Comparison of ENCODE assay signal across 11 cellular contexts in the genomic region with DNA sequence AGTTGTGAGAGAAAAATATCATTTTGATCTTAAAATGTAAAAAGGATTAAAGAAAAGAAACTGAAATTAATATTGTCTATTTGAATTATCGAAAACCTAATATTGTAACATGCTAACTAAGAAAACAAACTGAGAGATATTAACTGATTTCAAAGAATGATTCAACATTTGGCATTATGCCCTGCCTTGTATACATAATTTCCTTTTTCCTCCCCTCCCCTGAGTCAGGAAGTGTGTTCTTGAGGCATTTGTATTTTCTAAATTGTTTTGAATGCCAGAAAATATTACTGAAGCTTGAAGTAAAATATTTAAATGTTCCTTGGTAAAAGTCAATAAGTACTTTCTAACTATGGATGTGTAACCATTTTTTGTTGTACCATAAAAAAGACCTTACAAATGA. TPM values are rescaled to one million over a fixed set of nuclear protein-coding genes. Genes with fewer than 3 reads are reported as not detected.
DNase-seq lines count a peak whose midpoint lies in the region; ATAC-seq, FAIRE-seq and TF ChIP-seq lines count a peak whose summit lies in the region.
"Had no signal": no experiment of that assay in that cellular context is flagged by ENCODE, and none has a peak within 500 bp of the region (broad histone marks: within the 10 kb centered on the region; RNA-seq: fewer than 3 reads in every experiment).

No MANE protein-coding gene starts in this region.

- peaks cover 0 to 4% of the 10 kb centered on the region in 2 donors for H3K27me3 ChIP-seq in right lobe of liver
- no peaks in the 10 kb centered on the region for H3K27me3 ChIP-seq in HepG2 (ENCODE audit: control insufficient read depth in 1 of 2, insufficient read depth in 2 of 2, low read length in 2 of 2)
- H3K27me3 ChIP-seq: Peyer's patch had no signal

- no peak for DNase-seq in right lobe of liver
- no peak for DNase-seq in HepG2 (ENCODE audit: low spot score)
- DNase-seq in SK-MEL-5 (ENCODE audit: low read depth, low spot score), result peak; percentile 13
- peak; percentile 69 for DNase-seq in fibroblast of villous mesenchyme (ENCODE audit: low read depth)
- no peak for DNase-seq in NAMALWA (ENCODE audit: low spot score)
- no peak for DNase-seq in GM10248 (ENCODE audit: extremely low spot score)
- DNase-seq in frontal cortex (ENCODE audit: low spot score in 2 of 2), result no peak
- DNase-seq: activated CD8-positive, alpha-beta memory T cell treated with anti-CD3 and anti-CD28 coated beads, Interleukin-2, amount 50 U/mL, for 48 hours; Peyer's patch had no signal

- TF ChIP-seq RAD21 in HepG2 (CRISPR knock-in tag; IDR thresholded peaks at IDR 0.05), result no peak

- no peak overlapping the region for H3K4me2 ChIP-seq in HepG2 (ENCODE audit: low read depth, low read length)

- no peak overlapping the region for H3K9ac ChIP-seq in HepG2 (ENCODE audit: insufficient read depth, low read depth, low read length)

- H4K20me1 ChIP-seq in HepG2 (ENCODE audit: insufficient read depth, low read length), result peaks cover 35% of the 10 kb centered on the region; the same call in 1 of the 2 replicates

- BruUV-seq in HepG2 (replicated peaks; lab: Mats Ljungman, UMichigan), result no TSS peak

- TF ChIP-seq EP300 in HepG2 (IDR thresholded peaks at IDR 0.05; ENCODE audit: low read depth in 2 of 2, low read length in 2 of 2) (no peak), HepG2 (CRISPR knock-in tag; IDR thresholded peaks at IDR 0.05; ENCODE audit: borderline replicate concordance) (no peak)

- 21% methylated on average over 1 of the region's 1 CpG for WGBS in right lobe of liver (ENCODE audit: insufficient coverage, low coverage, low lambda C conversion rate, missing lambda C conversion rate)
- whole genome bisulfite sequencing in HepG2 (ENCODE audit: low lambda C conversion rate), result 97% methylated on average over 1 of the region's 1 CpG

- H3K4me1 ChIP-seq in right lobe of liver (peaks cover 0 to 9% (median 3%) of the 10 kb centered on the region in 4 donors), HepG2 (ENCODE audit: insufficient read depth, low read length) (peaks cover 96% of the 10 kb centered on the region)
- H3K4me1 ChIP-seq: Peyer's patch had no signal

- TF ChIP-seq CTCF in right lobe of liver (IDR thresholded peaks at IDR 0.05) (no peak), HepG2 (CRISPR knock-in tag; IDR thresholded peaks at IDR 0.05) (no peak), fibroblast of villous mesenchyme (IDR thresholded peaks at IDR 0.05; ENCODE audit: insufficient read depth, low read depth, low read length) (no peak), GM10248 (IDR thresholded peaks at IDR 0.05; ENCODE audit: control extremely low read depth, extremely low read depth, low read depth, missing control alignments) (no peak)

- ATAC-seq in right lobe of liver, result peak in 2 of 4 donors; percentile 12 to 43
- no peak for ATAC-seq in HepG2
- ATAC-seq in GM19467 (IDR thresholded peaks at IDR 0.05; ENCODE audit: unreplicated experiment), result no peak
- ATAC-seq: esophagus mucosa had no signal

- POLR2A ChIA-PET in HepG2 (lab: Yijun Ruan, JAX), result no interaction called here
- POLR2A ChIA-PET in GM10248 (lab: Yijun Ruan, JAX), result no interaction called here

- H3K4me3 ChIP-seq in right lobe of liver (peak overlapping the region; percentile 16 to 42 (median 35)), HepG2 (replicated peaks in 1 of 3; ENCODE audit: insufficient read depth in 1 of 3, low read depth in 2 of 3, low read length in 3 of 3) (no peak overlapping the region), fibroblast of villous mesenchyme (ENCODE audit: low read depth, low read length) (no peak overlapping the region)

- intact Hi-C loops in right lobe of liver (cut with DNase I), result no loop called here
- intact Hi-C loops in HepG2 (cut with micrococcal nuclease; ENCODE audit: unreplicated experiment), result no loop called here

- H3K79me2 ChIP-seq in HepG2 (ENCODE audit: insufficient read depth, low read length), result peaks cover 86% of the 10 kb centered on the region

- CTCF ChIA-PET in HepG2 (lab: Yijun Ruan, JAX; ENCODE audit: low intra/inter-chr PET ratio, low total read pairs) (no interaction called here), GM10248 (lab: Yijun Ruan, JAX) (interaction anchor here (1.6 kb wide), 1 partner anchor 11 kb away, joined by 4 read pairs; no protein-coding TSS in a partner anchor)

- H3K36me3 ChIP-seq in right lobe of liver (no peaks in the 10 kb centered on the region), HepG2 (replicated peaks in 1 of 2; ENCODE audit: control insufficient read depth in 1 of 2, insufficient read depth in 2 of 2, low read length in 2 of 2) (0 out of 5 replicates have a peak, but pooled peaks cover 0 to 10% of the 10 kb centered on the region in 2 experiments)
- H3K36me3 ChIP-seq: Peyer's patch had no signal

- in situ Hi-C loops in HepG2 (cut with HindIII; ENCODE audit: extremely low pct_ligation_motif_present, low pct_unique_long_range_greater_than_20kb) (no loop called here), SK-MEL-5 (cut with HindIII; ENCODE audit: low pct_unique_long_range_greater_than_20kb, low sequenced_read_pairs) (no loop called here)

- H3K9me3 ChIP-seq in right lobe of liver (no peaks in the 10 kb centered on the region), HepG2 (ENCODE audit: low read length) (no peaks in the 10 kb centered on the region)
- H3K9me3 ChIP-seq: Peyer's patch had no signal

- no peak overlapping the region for H2AFZ ChIP-seq in HepG2 (ENCODE audit: low read length)

- no peak for FAIRE-seq in HepG2 (lab: Jason Lieb, UNC)
- no peak for FAIRE-seq in frontal cortex (lab: Jason Lieb, UNC)

- H3K27ac ChIP-seq in right lobe of liver, result peak overlapping the region; percentile 61 to 85 (median 76)
- no peak overlapping the region for H3K27ac ChIP-seq in HepG2 (ENCODE audit: extremely low read length, insufficient read depth, low read length)

- TF ChIP-seq POLR2A in right lobe of liver (IDR thresholded peaks at IDR 0.05), result no peak
- TF ChIP-seq POLR2A in HepG2 (IDR thresholded peaks at IDR 0.05; ENCODE audit: insufficient read depth in 1 of 2, low read depth in 2 of 2, low read length in 2 of 2), result no peak

TF ChIP-seq in HepG2, 621 proteins besides CTCF, POLR2A, EP300 and RAD21 (continues in another document):
- TF ChIP-seq, protein P1, sequence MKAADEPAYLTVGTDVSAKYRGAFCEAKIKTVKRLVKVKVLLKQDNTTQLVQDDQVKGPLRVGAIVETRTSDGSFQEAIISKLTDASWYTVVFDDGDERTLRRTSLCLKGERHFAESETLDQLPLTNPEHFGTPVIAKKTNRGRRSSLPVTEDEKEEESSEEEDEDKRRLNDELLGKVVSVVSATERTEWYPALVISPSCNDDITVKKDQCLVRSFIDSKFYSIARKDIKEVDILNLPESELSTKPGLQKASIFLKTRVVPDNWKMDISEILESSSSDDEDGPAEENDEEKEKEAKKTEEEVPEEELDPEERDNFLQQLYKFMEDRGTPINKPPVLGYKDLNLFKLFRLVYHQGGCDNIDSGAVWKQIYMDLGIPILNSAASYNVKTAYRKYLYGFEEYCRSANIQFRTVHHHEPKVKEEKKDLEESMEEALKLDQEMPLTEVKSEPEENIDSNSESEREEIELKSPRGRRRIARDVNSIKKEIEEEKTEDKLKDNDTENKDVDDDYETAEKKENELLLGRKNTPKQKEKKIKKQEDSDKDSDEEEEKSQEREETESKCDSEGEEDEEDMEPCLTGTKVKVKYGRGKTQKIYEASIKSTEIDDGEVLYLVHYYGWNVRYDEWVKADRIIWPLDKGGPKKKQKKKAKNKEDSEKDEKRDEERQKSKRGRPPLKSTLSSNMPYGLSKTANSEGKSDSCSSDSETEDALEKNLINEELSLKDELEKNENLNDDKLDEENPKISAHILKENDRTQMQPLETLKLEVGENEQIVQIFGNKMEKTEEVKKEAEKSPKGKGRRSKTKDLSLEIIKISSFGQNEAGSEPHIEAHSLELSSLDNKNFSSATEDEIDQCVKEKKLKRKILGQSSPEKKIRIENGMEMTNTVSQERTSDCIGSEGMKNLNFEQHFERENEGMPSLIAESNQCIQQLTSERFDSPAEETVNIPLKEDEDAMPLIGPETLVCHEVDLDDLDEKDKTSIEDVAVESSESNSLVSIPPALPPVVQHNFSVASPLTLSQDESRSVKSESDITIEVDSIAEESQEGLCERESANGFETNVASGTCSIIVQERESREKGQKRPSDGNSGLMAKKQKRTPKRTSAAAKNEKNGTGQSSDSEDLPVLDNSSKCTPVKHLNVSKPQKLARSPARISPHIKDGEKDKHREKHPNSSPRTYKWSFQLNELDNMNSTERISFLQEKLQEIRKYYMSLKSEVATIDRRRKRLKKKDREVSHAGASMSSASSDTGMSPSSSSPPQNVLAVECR (CRISPR knock-in tag; IDR thresholded peaks at IDR 0.05; ENCODE audit: borderline replicate concordance), result no peak
- no peak for TF ChIP-seq ZNF703 (CRISPR knock-in tag; IDR thresholded peaks at IDR 0.05; ENCODE audit: borderline replicate concordance)

RNA-seq across cellular contexts. Expression of a gene that starts 49.4 kb away (rescaled TPM):
- total RNA-seq in right lobe of liver (10 to 100 TPM; 36.0 to 63.7 (median 44.7) TPM), HepG2 (2016; rRNA removed; fragmentation: Illumina TruSeq; extraction: Trizol) (357 and 581 TPM in 2 replicates), fibroblast of villous mesenchyme (43.2 and 53.5 TPM in 2 replicates), frontal cortex (24.9 TPM)
- total RNA-seq in HepG2 (2016; cell fraction: cytosol; rRNA removed; fragmentation: Illumina TruSeq; extraction: Trizol; ENCODE audit: low read depth), result 39.1 and 45.2 TPM in 2 replicates
- 349 and 590 TPM in 2 replicates for total RNA-seq in HepG2 (2016; cell fraction: insoluble cytoplasmic fraction; rRNA removed; fragmentation: Illumina TruSeq; extraction: Trizol)
- 147 and 153 TPM in 2 replicates for total RNA-seq in HepG2 (2016; cell fraction: membrane; rRNA removed; fragmentation: Illumina TruSeq; extraction: Trizol)
- 192 and 216 TPM in 2 replicates for total RNA-seq in HepG2 (2016; cell fraction: nucleus; rRNA removed; fragmentation: Illumina TruSeq; extraction: Trizol)
- 227 and 314 TPM in 2 replicates for polyA plus RNA-seq in HepG2 (2011; rRNA removed)
- polyA plus RNA-seq in HepG2 (2011; cell fraction: cytosol; rRNA removed), result 147 and 185 TPM in 2 replicates
- polyA plus RNA-seq in HepG2 (2011; cell fraction: nucleus; rRNA removed), result 92.7 and 110 TPM in 2 replicates
- 161 and 256 TPM in 2 replicates for polyA plus RNA-seq in HepG2 (2012)
- 11.1 and 12.4 TPM in 2 replicates for polyA plus RNA-seq in HepG2 (2016; cell fraction: cytosol; fragmentation: Illumina TruSeq; extraction: Trizol; ENCODE audit: low read depth)
- 353 and 377 TPM in 2 replicates for polyA plus RNA-seq in HepG2 (2016; cell fraction: insoluble cytoplasmic fraction; fragmentation: Illumina TruSeq; extraction: Trizol; ENCODE audit: low read depth)
- polyA plus RNA-seq in HepG2 (2016; cell fraction: membrane; fragmentation: Illumina TruSeq; extraction: Trizol; ENCODE audit: low read depth), result 48.9 and 49.3 TPM in 2 replicates
- 170 and 191 TPM in 2 replicates for polyA plus RNA-seq in HepG2 (2016; cell fraction: nucleus; fragmentation: Illumina TruSeq; extraction: Trizol; ENCODE audit: insufficient read depth, low read depth)
- polyA minus RNA-seq in HepG2 (2011; rRNA and poly(A)+ RNA removed; ENCODE audit: low replicate concordance), result 81.9 and 319 TPM in 2 replicates
- polyA minus RNA-seq in HepG2 (2011; cell fraction: cytosol; rRNA and poly(A)+ RNA removed), result 374 and 443 TPM in 2 replicates
- 200 and 259 TPM in 2 replicates for polyA minus RNA-seq in HepG2 (2011; cell fraction: nucleus; rRNA and poly(A)+ RNA removed)
- total RNA-seq in SK-MEL-5 (2014; rRNA removed; shearing (Covaris generic)), result 38.0 and 39.5 TPM in 2 replicates
- polyA plus RNA-seq in SK-MEL-5 (2015; cell fraction: cytosol; rRNA removed), result 21.5 and 33.0 TPM in 2 replicates
- 10.9 and 15.1 TPM in 2 replicates for polyA plus RNA-seq in SK-MEL-5 (2015; cell fraction: nucleus; rRNA removed)

Comparison
In these comparisons a context has a peak if more than half of its experiments do, and no peak if none do; other contexts are left out.
1. H3K4me3 ChIP-seq: peak in right lobe of liver (3 of 3); none in HepG2 (0 of 3) and fibroblast of villous mesenchyme (single experiment).
2. DNase-seq: peak in SK-MEL-5 (single experiment) and fibroblast of villous mesenchyme (single experiment); none in right lobe of liver (0 of 3), HepG2 (single experiment), NAMALWA (single experiment), GM10248 (single experiment) and frontal cortex (0 of 2).